17 cellular contexts compared by ENCODE assay signal in genomic region chr6:44064948-44065272, GRCh38.
DNase-seq lines count a peak whose midpoint lies in the region; ATAC-seq and TF ChIP-seq lines count a peak whose summit lies in the region.
"Had no signal": no experiment of that assay in that cellular context is flagged by ENCODE, and none has a peak within 500 bp of the region (broad histone marks: within the 10 kb centered on the region; RNA-seq: fewer than 3 reads in every experiment).

No MANE protein-coding gene starts in this region.

- TF ChIP-seq CTCF in heart left ventricle (IDR thresholded peaks at IDR 0.05) (no peak), breast epithelium (IDR thresholded peaks at IDR 0.05) (no peak), lung (IDR thresholded peaks at IDR 0.05; ENCODE audit: control extremely low read depth, extremely low read depth) (no peak), upper lobe of right lung (IDR thresholded peaks at IDR 0.05) (no peak)

- intact Hi-C loops in heart left ventricle (cut with DNase I) (loop anchor here in 5 of 10 donors (5.0 to 10.0 kb wide), 3 partner anchors 58 to 210 kb away; no protein-coding TSS in a partner anchor), Right ventricle myocardium superior (cut with DNase I) (no loop called here), breast epithelium (cut with DNase I; ENCODE audit: low total_unique reads) (loop anchor here (1.0 kb wide), 1 partner anchor 25 kb away; no protein-coding TSS in a partner anchor), upper lobe of right lung (cut with DNase I) (no loop called here)

- H3K36me3 ChIP-seq in heart left ventricle (no peaks in the 10 kb centered on the region), breast epithelium (no peaks in the 10 kb centered on the region), lung (ENCODE audit: control insufficient read depth in 2 of 2, insufficient read depth in 2 of 2, low read length in 2 of 2) (no peaks in the 10 kb centered on the region), upper lobe of right lung (no peaks in the 10 kb centered on the region)
- H3K36me3 ChIP-seq: tibial artery, WERI-Rb-1 had no signal

- H3K27me3 ChIP-seq in heart left ventricle = no peaks in the 10 kb centered on the region
- H3K27me3 ChIP-seq in breast epithelium = no peaks in the 10 kb centered on the region
- no peaks in the 10 kb centered on the region for H3K27me3 ChIP-seq in lung (ENCODE audit: control insufficient read depth, insufficient read depth)
- no peaks in the 10 kb centered on the region for H3K27me3 ChIP-seq in upper lobe of right lung
- H3K27me3 ChIP-seq: tibial artery had no signal

- peak overlapping the region in 9 of 12 donors; percentile 3 to 93 (median 65) for H3K27ac ChIP-seq in heart left ventricle
- peak overlapping the region; percentile 96 for H3K27ac ChIP-seq in breast epithelium
- H3K27ac ChIP-seq in lung (ENCODE audit: low read depth in 1 of 2, low read length in 1 of 2) = peak overlapping the region; percentile 32 to 63
- H3K27ac ChIP-seq in upper lobe of right lung = peak overlapping the region; percentile 5
- H3K27ac ChIP-seq: tibial artery, WERI-Rb-1 had no signal

- ATAC-seq in heart left ventricle (no peak), Right ventricle myocardium superior (ENCODE audit: poor library complexity) (no peak), lung (ENCODE audit: insufficient read depth, low FRiP score) (no peak), upper lobe of right lung (no peak)

- H3K4me3 ChIP-seq in heart left ventricle = no peak overlapping the region
- H3K4me3 ChIP-seq in breast epithelium = no peak overlapping the region
- no peak overlapping the region for H3K4me3 ChIP-seq in lung
- H3K4me3 ChIP-seq in upper lobe of right lung = no peak overlapping the region
- H3K4me3 ChIP-seq: tibial artery had no signal

- H3K9me3 ChIP-seq in heart left ventricle (peaks cover 0 to under 1% (median 0%) of the 10 kb centered on the region in 12 donors), breast epithelium (no peaks in the 10 kb centered on the region), lung (ENCODE audit: control insufficient read depth in 2 of 2, insufficient read depth in 1 of 2, low read length in 1 of 2) (no peaks in the 10 kb centered on the region), upper lobe of right lung (no peaks in the 10 kb centered on the region)
- H3K9me3 ChIP-seq: tibial artery had no signal

- 93 to 98% (median 96%) methylated on average over 2 to 3 of the region's 3 CpGs for WGBS in heart left ventricle, 4 donors
- WGBS in lung, 2 donors = 92 to 93% methylated on average over 3 of the region's 3 CpGs

- no peak for DNase-seq in heart left ventricle
- no peak for DNase-seq in Right ventricle myocardium superior
- DNase-seq in breast epithelium (ENCODE audit: low spot score in 2 of 2) = no peak
- no peak for DNase-seq in lung (ENCODE audit: low spot score)
- DNase-seq in upper lobe of right lung = no peak
- no peak for DNase-seq in DMS79 (lab: John Stamatoyannopoulos, UW)
- no peak for DNase-seq in H4 (ENCODE audit: low spot score)
- no peak for DNase-seq in KG1 (lab: John Stamatoyannopoulos, UW)
- DNase-seq: activated effector memory CD4-positive, alpha-beta T cell treated with anti-CD3 and anti-CD28 coated beads, Interleukin-2, amount 50 U/mL, for 16 hours; CD4-positive, alpha-beta memory T cell; NCI-H1694 treated with DMSO at 0.1 percent for 48 hours; NCI-H510A; OCI-M1; stimulated activated CD4-positive, alpha-beta T cell treated with anti-CD3 and anti-CD28 coated beads, Interleukin-4, amount 100 ng/mL, for 24 hours; T-helper 1 cell had no signal

- H3K4me1 ChIP-seq in heart left ventricle (peaks cover 0 to 75% (median 40%) of the 10 kb centered on the region in 12 donors), breast epithelium (peaks cover 4 to 20% of the 10 kb centered on the region in 2 donors), lung (ENCODE audit: control insufficient read depth in 2 of 2, insufficient read depth in 2 of 2, low read length in 2 of 2) (peaks cover 0 to 7% of the 10 kb centered on the region in 2 donors), upper lobe of right lung (peaks cover 11% of the 10 kb centered on the region)

- no peak for TF ChIP-seq POLR2A in heart left ventricle (IDR thresholded peaks at IDR 0.05)
- TF ChIP-seq POLR2A in breast epithelium (IDR thresholded peaks at IDR 0.05) = no peak

Comparison
In these comparisons a context has a peak if more than half of its experiments do, and no peak if none do; other contexts are left out.
1. H3K27ac ChIP-seq: peak in every context shown above with its lines; median percentile 96 in breast epithelium; 65 in heart left ventricle; 48 in lung; 5 in upper lobe of right lung.